ENCODE assay signal across 35 cellular contexts in genomic region chr4:138047290-138047689, GRCh38.
"Had no signal": no experiment of that assay in that cellular context is flagged by ENCODE, and none has a peak within 500 bp of the region (broad histone marks: within the 10 kb centered on the region; RNA-seq: fewer than 3 reads in every experiment).

No MANE protein-coding gene starts in this region.

- H3K36me3 ChIP-seq: adrenal gland, brain microvascular endothelial cell, MG63, Peyer's patch, SJSA1 had no signal

- H3K9me3 Mint-ChIP-seq: activated B cell treated with CpG ODN at 0.5 μM for 24 hours; activated naive CD4-positive, alpha-beta T cell treated with anti-CD3 and anti-CD28 coated beads for 36 hours; activated naive CD4-positive, alpha-beta T cell treated with anti-CD3 and anti-CD28 coated beads, Interleukin-2, amount 50 U/mL, for 72 hours; activated T-cell treated with anti-CD3 and anti-CD28 coated beads, Interleukin-2, amount 50 U/mL, for 4 hours; activated T-helper 1 cell treated with anti-CD3 and anti-CD28 coated beads, Interleukin-12 subunit alpha, Interleukin-12 subunit beta, Interleukin-2, Interleukin-4 antibody, amounts not matched to agents 30 ng/mL and 10 ng/mL and 1 ng/mL, durations not matched to agents 14 hours and 24 hours and 36 hours; T-helper 1 cell treated with Interleukin-12 subunit alpha and Interleukin-12 subunit beta and Interleukin-4 antibody, amounts not matched to agents 30 μg/mL and 1 μg/mL, for 36 hours; T-helper 2 cell treated with Interferon-gamma antibody and Interleukin-4, amounts not matched to agents 5 μg/mL and 100 μg/mL, for 36 hours had no signal

- H3K9me3 ChIP-seq: adrenal gland, MG63, Peyer's patch, SJSA1, SK-N-SH had no signal

- H3K27me3 Mint-ChIP-seq: activated B cell treated with CpG ODN at 0.5 μM for 24 hours; activated CD4-positive, alpha-beta memory T cell treated with anti-CD3 and anti-CD28 coated beads for 36 hours had no signal

- ATAC-seq: activated naive CD4-positive, alpha-beta T cell treated with anti-CD3 and anti-CD28 coated beads, Interleukin-2, amount 50 U/mL, for 72 hours; activated T-cell treated with anti-CD3 and anti-CD28 coated beads, Interleukin-2, amount 50 U/mL, for 4 hours; PC-3 had no signal

- H3K27ac ChIP-seq: adrenal gland, brain microvascular endothelial cell, Peyer's patch, SJSA1 had no signal

- H3K27me3 ChIP-seq: adrenal gland, brain microvascular endothelial cell, MG63, Peyer's patch, SJSA1 had no signal

- H3K9me2 ChIP-seq: SK-N-SH had no signal

- H3K36me3 Mint-ChIP-seq: activated CD4-positive, alpha-beta memory T cell treated with anti-CD3 and anti-CD28 coated beads for 36 hours; activated naive CD4-positive, alpha-beta T cell treated with anti-CD3 and anti-CD28 coated beads, Interleukin-2, amount 50 U/mL, for 72 hours had no signal

- H3K4me1 Mint-ChIP-seq: activated B cell treated with CpG ODN at 0.5 μM for 24 hours had no signal

- H3K27ac Mint-ChIP-seq: activated B cell treated with CpG ODN at 0.5 μM for 24 hours; activated CD4-positive, alpha-beta memory T cell treated with anti-CD3 and anti-CD28 coated beads for 36 hours; activated naive CD4-positive, alpha-beta T cell treated with anti-CD3 and anti-CD28 coated beads for 36 hours; activated naive CD4-positive, alpha-beta T cell treated with anti-CD3 and anti-CD28 coated beads, Interleukin-2, amount 50 U/mL, for 72 hours; activated T-helper 1 cell treated with anti-CD3 and anti-CD28 coated beads, Interleukin-12 subunit alpha, Interleukin-12 subunit beta, Interleukin-2, Interleukin-4 antibody, amounts not matched to agents 30 ng/mL and 10 ng/mL and 1 ng/mL, durations not matched to agents 14 hours and 24 hours and 36 hours; T-helper 1 cell treated with Interleukin-12 subunit alpha and Interleukin-12 subunit beta and Interleukin-4 antibody, amounts not matched to agents 30 μg/mL and 1 μg/mL, for 36 hours; T-helper 2 cell treated with Interferon-gamma antibody and Interleukin-4, amounts not matched to agents 5 μg/mL and 100 μg/mL, for 36 hours had no signal

- H3K4me1 ChIP-seq: adrenal gland, Peyer's patch had no signal

- DNase-seq: activated B cell treated with CpG ODN at 0.5 μM for 24 hours; activated CD4-positive, alpha-beta memory T cell treated with anti-CD3 and anti-CD28 coated beads for 36 hours; activated CD4-positive, alpha-beta T cell treated with anti-CD3 and anti-CD28 coated beads for 4 hours; activated CD4-positive, alpha-beta T cell treated with anti-CD3 and anti-CD28 coated beads, Interleukin-2, amount 50 U/mL, for 1 hour; activated CD4-positive, CD25-positive, alpha-beta regulatory T cell treated with anti-CD3 and anti-CD28 coated beads, Interleukin-2, amount 50 U/mL, for 72 hours; activated CD8-positive, alpha-beta memory T cell treated with anti-CD3 and anti-CD28 coated beads, Interleukin-2, amount 50 U/mL, for 4 hours; activated gamma-delta T cell treated with Interleukin-2 at 50 U/mL for 16 hours; activated naive CD4-positive, alpha-beta T cell treated with anti-CD3 and anti-CD28 coated beads for 36 hours; activated T-cell treated with anti-CD3 and anti-CD28 coated beads for 4 hours; activated T-cell treated with anti-CD3 and anti-CD28 coated beads, Interleukin-2, amount 50 U/mL, for 4 hours; adrenal gland; brain microvascular endothelial cell; central memory CD4-positive, alpha-beta T cell; Kasumi-1; KG1; MG63; NCI-H1048; NCI-H1105 treated with DMSO at 0.1 percent for 48 hours; NCI-H1436; NCI-H1694; NCI-H2029; NCI-H345; NCI-H524 treated with DMSO at 0.1 percent for 48 hours; NCI-H748 treated with DMSO at 0.1 percent for 48 hours; NK-92 treated with Interleukin-12 subunit alpha and Interleukin-12 subunit beta, amount 100 ng/mL, for 24 hours; PC-3; Peyer's patch; RPMI8226; SHP77 treated with DMSO at 0.1 percent for 48 hours; SK-N-SH had no signal

- H3K9ac ChIP-seq: SK-N-SH had no signal

- H3K4me3 Mint-ChIP-seq: activated B cell treated with CpG ODN at 0.5 μM for 24 hours; activated CD4-positive, alpha-beta memory T cell treated with anti-CD3 and anti-CD28 coated beads for 36 hours; activated naive CD4-positive, alpha-beta T cell treated with anti-CD3 and anti-CD28 coated beads for 36 hours; activated T-cell treated with anti-CD3 and anti-CD28 coated beads, Interleukin-2, amount 50 U/mL, for 4 hours; activated T-helper 1 cell treated with anti-CD3 and anti-CD28 coated beads, Interleukin-12 subunit alpha, Interleukin-12 subunit beta, Interleukin-2, Interleukin-4 antibody, amounts not matched to agents 30 ng/mL and 10 ng/mL and 1 ng/mL, durations not matched to agents 14 hours and 24 hours and 36 hours; T-helper 1 cell treated with Interleukin-12 subunit alpha and Interleukin-12 subunit beta and Interleukin-4 antibody, amounts not matched to agents 30 μg/mL and 1 μg/mL, for 36 hours; T-helper 2 cell treated with Interferon-gamma antibody and Interleukin-4, amounts not matched to agents 5 μg/mL and 100 μg/mL, for 36 hours had no signal

- H3K4me2 ChIP-seq: SK-N-SH had no signal

- H3K4me3 ChIP-seq: adrenal gland, MG63, Peyer's patch, SJSA1 had no signal
